Comparison of ENCODE assay signal across 8 cellular contexts in genomic region chr7:38232475-38233366, GRCh38. TPM values are rescaled to one million over a fixed set of nuclear protein-coding genes. Genes with fewer than 3 reads are reported as not detected.
DNase-seq lines count a peak whose midpoint lies in the region; ATAC-seq and TF ChIP-seq lines count a peak whose summit lies in the region.

No MANE protein-coding gene starts in this region.

- H3K4me1 ChIP-seq in PC-9 (replicated peaks; ENCODE audit: insufficient read depth), result no peaks in the 10 kb centered on the region

- H3K27me3 Mint-ChIP-seq in activated T-helper 2 cell treated with anti-CD3 and anti-CD28 coated beads, Interferon-gamma antibody, Interleukin-2, Interleukin-4, amounts not matched to agents 10 μg/mL and 5 μg/mL and 100 μg/mL, durations not matched to agents 14 hours and 24 hours and 36 hours (ENCODE audit: low read depth), result no peaks in the 10 kb centered on the region
- no peaks in the 10 kb centered on the region for H3K27me3 Mint-ChIP-seq in nephron progenitor cell (ENCODE audit: low read depth, poor library complexity)

- no peaks in the 10 kb centered on the region for H3K9me3 ChIP-seq in PC-9 (ENCODE audit: insufficient read depth, low read depth)

- H3K36me3 Mint-ChIP-seq in activated T-helper 2 cell treated with anti-CD3 and anti-CD28 coated beads, Interferon-gamma antibody, Interleukin-2, Interleukin-4, amounts not matched to agents 10 μg/mL and 5 μg/mL and 100 μg/mL, durations not matched to agents 14 hours and 24 hours and 36 hours (ENCODE audit: low read depth), result peaks cover 47% of the 10 kb centered on the region
- peaks cover 47% of the 10 kb centered on the region for H3K36me3 Mint-ChIP-seq in nephron progenitor cell (ENCODE audit: low read depth)

- H3K36me3 ChIP-seq in PC-9 (ENCODE audit: low read depth), result 0 out of 2 replicates have a peak, but pooled peaks cover 5% of the 10 kb centered on the region

- ATAC-seq in HG02642 (IDR thresholded peaks at IDR 0.05; ENCODE audit: poor library complexity, unreplicated experiment), result peak; percentile 77

- H3K4me1 Mint-ChIP-seq in activated T-helper 2 cell treated with anti-CD3 and anti-CD28 coated beads, Interferon-gamma antibody, Interleukin-2, Interleukin-4, amounts not matched to agents 10 μg/mL and 5 μg/mL and 100 μg/mL, durations not matched to agents 14 hours and 24 hours and 36 hours (ENCODE audit: low read depth), result peaks cover 81% of the 10 kb centered on the region
- peaks cover 43% of the 10 kb centered on the region for H3K4me1 Mint-ChIP-seq in nephron progenitor cell

- no peak overlapping the region for H2AFZ ChIP-seq in PC-9

- peak overlapping the region; percentile 91 for H3K27ac Mint-ChIP-seq in activated T-helper 2 cell treated with anti-CD3 and anti-CD28 coated beads, Interferon-gamma antibody, Interleukin-2, Interleukin-4, amounts not matched to agents 10 μg/mL and 5 μg/mL and 100 μg/mL, durations not matched to agents 14 hours and 24 hours and 36 hours
- H3K27ac Mint-ChIP-seq in nephron progenitor cell, result peak overlapping the region; percentile 90

- POLR2A ChIA-PET in PC-9 (lab: Charles Lee; ENCODE audit: unreplicated experiment), result no interaction called here

- no peak overlapping the region for H3K4me2 ChIP-seq in PC-9

- CTCF ChIA-PET in PC-9 (lab: Charles Lee), result interaction anchor here (0.5 kb wide), 1 partner anchor 1049 kb away, joined by 5 read pairs; no protein-coding TSS in a partner anchor

- DNase-seq in PC-9 (no peak), nephron progenitor cell (no peak), middle frontal gyrus (ENCODE audit: extremely low spot score, low spot score) (no peak), ecto neural progenitor cell (ENCODE audit: low spot score) (no peak), foreskin fibroblast (no peak)
- peak; percentile 82 for DNase-seq in activated T-helper 2 cell treated with anti-CD3 and anti-CD28 coated beads, Interferon-gamma antibody, Interleukin-2, Interleukin-4, amounts not matched to agents 10 μg/mL and 5 μg/mL and 100 μg/mL, durations not matched to agents 14 hours and 24 hours and 36 hours (ENCODE audit: low spot score)

- no peaks in the 10 kb centered on the region for H4K20me1 ChIP-seq in PC-9 (ENCODE audit: insufficient read depth)

- peak overlapping the region; percentile 64 for H3K4me3 Mint-ChIP-seq in activated T-helper 2 cell treated with anti-CD3 and anti-CD28 coated beads, Interferon-gamma antibody, Interleukin-2, Interleukin-4, amounts not matched to agents 10 μg/mL and 5 μg/mL and 100 μg/mL, durations not matched to agents 14 hours and 24 hours and 36 hours (ENCODE audit: low read depth)
- no peak overlapping the region for H3K4me3 Mint-ChIP-seq in nephron progenitor cell

- H3K27me3 ChIP-seq in PC-9 (ENCODE audit: insufficient read depth, low read depth), result peaks cover 27% of the 10 kb centered on the region; the same call in 1 of the 2 replicates

- H3K27ac ChIP-seq in PC-9, result no peak overlapping the region

- H3K9me2 ChIP-seq in PC-9 (ENCODE audit: insufficient read depth), result no peaks in the 10 kb centered on the region

- H3K9me3 Mint-ChIP-seq in activated T-helper 2 cell treated with anti-CD3 and anti-CD28 coated beads, Interferon-gamma antibody, Interleukin-2, Interleukin-4, amounts not matched to agents 10 μg/mL and 5 μg/mL and 100 μg/mL, durations not matched to agents 14 hours and 24 hours and 36 hours, result no peaks in the 10 kb centered on the region
- no peaks in the 10 kb centered on the region for H3K9me3 Mint-ChIP-seq in nephron progenitor cell

- TF ChIP-seq CTCF in GM12872 (IDR thresholded peaks at IDR 0.05; ENCODE audit: insufficient read depth, low read depth, low read length) (0 out of 3 replicates have a peak, but pooled peaks have one; percentile 7), PC-9 (conservative IDR thresholded peaks at IDR 0.05) (no peak), nephron progenitor cell (IDR thresholded peaks at IDR 0.05) (no peak), foreskin fibroblast (IDR thresholded peaks at IDR 0.05; ENCODE audit: low read depth, low read length) (no peak)

- BruUV-seq in PC-9 (replicated peaks; lab: Mats Ljungman, UMichigan), result TSS peak; percentile 25

- H3F3A ChIP-seq in PC-9 (ENCODE audit: insufficient read depth, low read depth), result no peaks in the 10 kb centered on the region

- H3K4me3 ChIP-seq in PC-9, result no peak overlapping the region
- no peak overlapping the region for H3K4me3 ChIP-seq in foreskin fibroblast (ENCODE audit: low read depth in 1 of 2, low read length in 2 of 2)

- no peaks in the 10 kb centered on the region for H3K79me2 ChIP-seq in PC-9 (ENCODE audit: low read depth)

- intact Hi-C loops in PC-9 (cut with micrococcal nuclease; ENCODE audit: unreplicated experiment), result no loop called here
- intact Hi-C loops in activated T-helper 2 cell treated with anti-CD3 and anti-CD28 coated beads, Interferon-gamma antibody, Interleukin-2, Interleukin-4, amounts not matched to agents 10 μg/mL and 5 μg/mL and 100 μg/mL, durations not matched to agents 14 hours and 24 hours and 36 hours (cut with micrococcal nuclease), result loop anchor here (1.0 to 10.0 kb wide), 10 partner anchors 10 to 675 kb away; partner anchors contain the start of gene VPS41

RNA-seq across cellular contexts. Expression of gene STARD3NL, which starts 54.7 kb away (rescaled TPM):
- 30.2 and 41.4 TPM in 2 replicates for total RNA-seq in PC-9 (2021)
- 39.2 and 42.4 TPM in 2 replicates for total RNA-seq in activated T-helper 2 cell treated with anti-CD3 and anti-CD28 coated beads, Interferon-gamma antibody, Interleukin-2, Interleukin-4, amounts not matched to agents 10 μg/mL and 5 μg/mL and 100 μg/mL, durations not matched to agents 14 hours and 24 hours and 36 hours
